In genomic region chr20:45423700-45424099, GRCh38 we compare ENCODE assay signal across 32 cellular contexts. TPM values are rescaled to one million over a fixed set of nuclear protein-coding genes. Genes with fewer than 3 reads are reported as not detected.
"Had no signal": no experiment of that assay in that cellular context is flagged by ENCODE, and none has a peak within 500 bp of the region (broad histone marks: within the 10 kb centered on the region; RNA-seq: fewer than 3 reads in every experiment).

No MANE protein-coding gene starts in this region.

- H3K9me3 ChIP-seq: ascending aorta had no signal

- H3K27me3 ChIP-seq: ascending aorta, cardiac muscle cell had no signal

- H3K4me3 ChIP-seq: ascending aorta, cardiac muscle cell had no signal

- H3K27ac ChIP-seq: ascending aorta, cardiac muscle cell, VCaP had no signal

- DNase-seq: activated B cell treated with CpG ODN at 0.5 μM for 24 hours; activated CD4-positive, alpha-beta memory T cell treated with anti-CD3 and anti-CD28 coated beads for 36 hours; activated CD4-positive, alpha-beta T cell treated with anti-CD3 and anti-CD28 coated beads for 4 hours; activated CD4-positive, alpha-beta T cell treated with anti-CD3 and anti-CD28 coated beads, Interleukin-2, amount 50 U/mL, for 1 hour; activated CD4-positive, CD25-positive, alpha-beta regulatory T cell treated with anti-CD3 and anti-CD28 coated beads, Interleukin-2, amount 50 U/mL, for 72 hours; activated CD8-positive, alpha-beta memory T cell treated with anti-CD3 and anti-CD28 coated beads, Interleukin-2, amount 50 U/mL, for 4 hours; activated effector memory CD4-positive, alpha-beta T cell treated with Interleukin-2 at 50 U/mL for 16 hours; activated naive CD4-positive, alpha-beta T cell treated with anti-CD3 and anti-CD28 coated beads, Interleukin-2, amount 10 ng/mL, durations not matched to agents 7 days and 5 days; activated naive CD8-positive, alpha-beta T cell treated with anti-CD3 and anti-CD28 coated beads for 36 hours; amygdala; Kasumi-1; KG1; MM.1S; MV-4-11; NCI-H1092; NCI-H1436 treated with DMSO at 0.1 percent for 48 hours; NCI-H1694 treated with DMSO at 0.1 percent for 48 hours; NCI-H2029; NCI-H345; NCI-H524 treated with DMSO at 0.1 percent for 48 hours; SHP77 treated with DMSO at 0.1 percent for 48 hours; T-cell; T-helper 2 cell; T-helper 9 cell had no signal

- ATAC-seq: Panc1, SK-N-SH treated with all-trans-retinoic acid at 6 μM for 48 hours, T-cell had no signal

RNA-seq across cellular contexts. Expression of gene TP53TG5, which starts 45.6 kb away (rescaled TPM):
- total RNA-seq: activated B cell treated with CpG ODN at 0.5 μM for 24 hours, ascending aorta, NCI-H460, RPMI7951, SK-MEL-5 had no signal

RNA-seq across cellular contexts. Expression of gene WFDC2, which starts 45.9 kb away (rescaled TPM):
- total RNA-seq: NCI-H460, RPMI7951, SK-MEL-5 had no signal
